ENCODE assay signal across 18 cellular contexts in the genomic region with DNA sequence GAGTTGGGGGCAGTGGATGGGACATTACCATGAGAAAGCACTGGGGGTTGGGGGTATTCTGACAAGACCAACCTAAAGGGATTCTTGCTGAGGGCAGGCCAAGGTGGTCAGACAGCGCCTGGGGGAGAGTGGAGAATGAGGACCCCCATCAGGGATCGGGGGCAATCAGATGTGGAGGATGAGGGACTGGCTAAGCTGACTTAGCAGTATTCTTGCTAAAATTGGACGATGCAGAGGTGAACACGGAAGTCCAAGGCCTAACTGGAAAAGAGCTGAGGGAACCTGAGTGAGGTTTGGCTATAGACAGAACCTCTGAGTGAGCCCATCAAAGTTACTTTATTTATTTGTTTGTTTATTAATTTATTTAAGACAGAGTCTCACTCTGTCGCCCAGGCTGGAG. TPM values are rescaled to one million over a fixed set of nuclear protein-coding genes. Genes with fewer than 3 reads are reported as not detected.
DNase-seq lines count a peak whose midpoint lies in the region; TF ChIP-seq lines count a peak whose summit lies in the region.
"Had no signal": no experiment of that assay in that cellular context is flagged by ENCODE, and none has a peak within 500 bp of the region (broad histone marks: within the 10 kb centered on the region; RNA-seq: fewer than 3 reads in every experiment).

No MANE protein-coding gene starts in this region.

- no peaks in the 10 kb centered on the region for H3K27me3 ChIP-seq in BLaER1 treated with 17β-estradiol and CSF1 and Interleukin-3, amounts not matched to agents 10 nM and 100 nM
- H3K27me3 ChIP-seq in Loucy (ENCODE audit: insufficient read depth, low read length, poor library complexity, severe bottlenecking) (no peaks in the 10 kb centered on the region), neural progenitor cell (no peaks in the 10 kb centered on the region), vagina (no peaks in the 10 kb centered on the region)
- H3K27me3 ChIP-seq: SJSA1 had no signal

- H3K36me3 Mint-ChIP-seq in dendritic cell treated with granulocyte-macrophage colony-stimulating factor and Interleukin-4, amounts not matched to agents 40 ng/mL and 50 ng/mL, for 4 days (ENCODE audit: low read depth), result peaks cover 74% of the 10 kb centered on the region
- H3K36me3 Mint-ChIP-seq in neural progenitor cell, result peaks cover 21% of the 10 kb centered on the region
- H3K36me3 Mint-ChIP-seq: CD8-positive, alpha-beta memory T cell had no signal

- peaks cover 24 to 81% (median 63%) of the 10 kb centered on the region in 10 experiments for H3K4me1 ChIP-seq in BLaER1 treated with 17β-estradiol and CSF1 and Interleukin-3, amounts not matched to agents 10 nM and 100 nM
- H3K4me1 ChIP-seq in Loucy (ENCODE audit: insufficient read depth, low read length, poor library complexity, severe bottlenecking) (peaks cover 32% of the 10 kb centered on the region), neural progenitor cell (no peaks in the 10 kb centered on the region), vagina (no peaks in the 10 kb centered on the region)
- H3K4me1 ChIP-seq: SJSA1 had no signal

- peak overlapping the region; percentile 16 for H3K27ac Mint-ChIP-seq in dendritic cell treated with granulocyte-macrophage colony-stimulating factor and Interleukin-4, amounts not matched to agents 40 ng/mL and 50 ng/mL, for 4 days
- H3K27ac Mint-ChIP-seq in neural progenitor cell, result peak overlapping the region; percentile 7
- H3K27ac Mint-ChIP-seq: CD8-positive, alpha-beta memory T cell had no signal

- no peak overlapping the region for H3K4me3 Mint-ChIP-seq in dendritic cell treated with granulocyte-macrophage colony-stimulating factor and Interleukin-4, amounts not matched to agents 40 ng/mL and 50 ng/mL, for 4 days
- no peak overlapping the region for H3K4me3 Mint-ChIP-seq in neural progenitor cell
- H3K4me3 Mint-ChIP-seq: CD8-positive, alpha-beta memory T cell had no signal

- peaks cover 0 to 41% (median 14%) of the 10 kb centered on the region in 11 experiments; a peak in 15 of 22 replicates for H3K36me3 ChIP-seq in BLaER1 treated with 17β-estradiol and CSF1 and Interleukin-3, amounts not matched to agents 10 nM and 100 nM
- 0 out of 2 replicates have a peak, but pooled peaks cover 4% of the 10 kb centered on the region for H3K36me3 ChIP-seq in Loucy (ENCODE audit: insufficient read depth, low read length)
- no peaks in the 10 kb centered on the region for H3K36me3 ChIP-seq in neural progenitor cell
- H3K36me3 ChIP-seq in vagina, result no peaks in the 10 kb centered on the region
- H3K36me3 ChIP-seq: SJSA1 had no signal

- H3K79me2 ChIP-seq in Loucy (ENCODE audit: insufficient read depth, low read length), result peaks cover 94% of the 10 kb centered on the region
- H3K79me2 ChIP-seq in neural progenitor cell (ENCODE audit: low read depth), result peaks cover 86% of the 10 kb centered on the region

- no peaks in the 10 kb centered on the region for H3K27me3 Mint-ChIP-seq in dendritic cell treated with granulocyte-macrophage colony-stimulating factor and Interleukin-4, amounts not matched to agents 40 ng/mL and 50 ng/mL, for 4 days
- H3K27me3 Mint-ChIP-seq in neural progenitor cell (ENCODE audit: insufficient read depth, low read depth), result peaks cover 14% of the 10 kb centered on the region

- intact Hi-C loops in dendritic cell treated with granulocyte-macrophage colony-stimulating factor and Interleukin-4, amounts not matched to agents 40 ng/mL and 50 ng/mL, for 4 days (cut with micrococcal nuclease), result no loop called here
- intact Hi-C loops in vagina (cut with DNase I), result no loop called here

- peaks cover 0 to 15% (median 5%) of the 10 kb centered on the region in 11 experiments; a peak in 5 of 22 replicates for H3K9me3 ChIP-seq in BLaER1 treated with 17β-estradiol and CSF1 and Interleukin-3, amounts not matched to agents 10 nM and 100 nM (replicated peaks in 1 of 11)
- H3K9me3 ChIP-seq in Loucy (ENCODE audit: insufficient read depth, low read depth, low read length) (no peaks in the 10 kb centered on the region), neural progenitor cell (ENCODE audit: low read depth) (no peaks in the 10 kb centered on the region), vagina (no peaks in the 10 kb centered on the region)
- H3K9me3 ChIP-seq: SJSA1 had no signal

- peaks cover 68% of the 10 kb centered on the region for H3K4me1 Mint-ChIP-seq in dendritic cell treated with granulocyte-macrophage colony-stimulating factor and Interleukin-4, amounts not matched to agents 40 ng/mL and 50 ng/mL, for 4 days (ENCODE audit: low read depth)
- peaks cover 18% of the 10 kb centered on the region for H3K4me1 Mint-ChIP-seq in neural progenitor cell

- DNase-seq in neural progenitor cell (ENCODE audit: low spot score), result no peak
- no peak for DNase-seq in NAMALWA (ENCODE audit: low spot score)
- DNase-seq in NCI-H1694 treated with DMSO at 0.1 percent for 48 hours (lab: John Stamatoyannopoulos, UW), result no peak
- DNase-seq in middle frontal gyrus (ENCODE audit: extremely low spot score, low spot score), result no peak
- DNase-seq in vagina (ENCODE audit: extremely low spot score in 2 of 2), result no peak
- DNase-seq: CD8-positive, alpha-beta memory T cell; DND-41; GDM1; GM23248; KG1; NCI-H1048; NCI-H446; NCI-H69; PC-9 had no signal

- no peak overlapping the region for H2AFZ ChIP-seq in Loucy (ENCODE audit: low read length)
- H2AFZ ChIP-seq in neural progenitor cell (replicated peaks), result no peak overlapping the region
- H2AFZ ChIP-seq: GM23248, PC-9 had no signal

- no peaks in the 10 kb centered on the region for H3K9me2 ChIP-seq in Loucy (replicated peaks; ENCODE audit: low read depth, low read length)

- H3K9ac ChIP-seq in BLaER1 treated with 17β-estradiol and CSF1 and Interleukin-3, amounts not matched to agents 10 nM and 100 nM, result no peak overlapping the region
- peak overlapping the region; percentile 22 for H3K9ac ChIP-seq in Loucy (ENCODE audit: low read depth, low read length, poor library complexity, severe bottlenecking)
- no peak overlapping the region for H3K9ac ChIP-seq in neural progenitor cell
- H3K9ac ChIP-seq: GM23248 had no signal

- H3K9me3 Mint-ChIP-seq in dendritic cell treated with granulocyte-macrophage colony-stimulating factor and Interleukin-4, amounts not matched to agents 40 ng/mL and 50 ng/mL, for 4 days, result no peaks in the 10 kb centered on the region
- H3K9me3 Mint-ChIP-seq in neural progenitor cell, result peaks cover 14% of the 10 kb centered on the region
- H3K9me3 Mint-ChIP-seq: CD8-positive, alpha-beta memory T cell had no signal

- no peak overlapping the region for H3K4me3 ChIP-seq in BLaER1 treated with 17β-estradiol and CSF1 and Interleukin-3, amounts not matched to agents 10 nM and 100 nM
- H3K4me3 ChIP-seq in Loucy (ENCODE audit: low read length, poor library complexity, severe bottlenecking), result no peak overlapping the region
- H3K4me3 ChIP-seq in neural progenitor cell, result no peak overlapping the region
- no peak overlapping the region for H3K4me3 ChIP-seq in vagina
- H3K4me3 ChIP-seq: GM23248, PC-9, SJSA1 had no signal

- H3K27ac ChIP-seq in BLaER1 treated with 17β-estradiol and CSF1 and Interleukin-3, amounts not matched to agents 10 nM and 100 nM, result peak overlapping the region in 2 of 11 experiments; percentile 24 to 50; a peak in 2 of 22 replicates
- H3K27ac ChIP-seq in neural progenitor cell (no peak overlapping the region), vagina (no peak overlapping the region)
- H3K27ac ChIP-seq: GM23248, PC-9, SJSA1 had no signal

- H3F3A ChIP-seq in Loucy (ENCODE audit: low read depth) (no peaks in the 10 kb centered on the region; the same call in 1 of the 2 replicates), neural progenitor cell (ENCODE audit: low read depth) (no peaks in the 10 kb centered on the region)

- peak overlapping the region in 6 of 11 experiments; percentile 60 to 86 (median 71); a peak in 9 of 22 replicates for H3K4me2 ChIP-seq in BLaER1 treated with 17β-estradiol and CSF1 and Interleukin-3, amounts not matched to agents 10 nM and 100 nM
- H3K4me2 ChIP-seq in Loucy (ENCODE audit: low read depth, low read length, poor library complexity, severe bottlenecking) (no peak overlapping the region), neural progenitor cell (no peak overlapping the region)
- H3K4me2 ChIP-seq: PC-9 had no signal

- TF ChIP-seq CTCF in Loucy (conservative IDR thresholded peaks at IDR 0.05; ENCODE audit: low read length) (no peak), neural progenitor cell (IDR thresholded peaks at IDR 0.05) (no peak), vagina (IDR thresholded peaks at IDR 0.05) (no peak)

- no peak for TF ChIP-seq POLR2A in vagina (IDR thresholded peaks at IDR 0.05)

- no peaks in the 10 kb centered on the region for H4K20me1 ChIP-seq in BLaER1 treated with 17β-estradiol and CSF1 and Interleukin-3, amounts not matched to agents 10 nM and 100 nM
- H4K20me1 ChIP-seq in Loucy (ENCODE audit: insufficient read depth, low read length, poor library complexity, severe bottlenecking) (peaks cover 27% of the 10 kb centered on the region), neural progenitor cell (ENCODE audit: low read depth) (peaks cover 10% of the 10 kb centered on the region)

RNA-seq across cellular contexts. Expression of a gene that starts 9.2 kb away (rescaled TPM):
- 49.6 and 112 TPM in 2 replicates for total RNA-seq in neural progenitor cell (ENCODE audit: low replicate concordance)
- 13.8 TPM for total RNA-seq in vagina

RNA-seq across cellular contexts. Expression of a gene that starts 25.1 kb away (rescaled TPM):
- 0.02 and 0.25 TPM in 2 replicates for total RNA-seq in neural progenitor cell (ENCODE audit: low replicate concordance)
- 7.4 TPM for total RNA-seq in vagina
- total RNA-seq: GM23248, SJSA1 had no signal

RNA-seq across cellular contexts. Expression of a gene that starts 57.6 kb away (rescaled TPM):
- total RNA-seq in neural progenitor cell (ENCODE audit: low replicate concordance) (not detected in 2 replicates), vagina (3.2 TPM)
- total RNA-seq: GM23248, PC-9, SJSA1 had no signal

Comparison
In these comparisons a context has a peak if more than half of its experiments do, and no peak if none do; other contexts are left out.
1. H3K4me2 ChIP-seq: peak in BLaER1 treated with 17β-estradiol and CSF1 and Interleukin-3, amounts not matched to agents 10 nM and 100 nM (6 of 11); none in Loucy (single experiment) and neural progenitor cell (single experiment).